24 cellular contexts compared by ENCODE assay signal in the genomic region with DNA sequence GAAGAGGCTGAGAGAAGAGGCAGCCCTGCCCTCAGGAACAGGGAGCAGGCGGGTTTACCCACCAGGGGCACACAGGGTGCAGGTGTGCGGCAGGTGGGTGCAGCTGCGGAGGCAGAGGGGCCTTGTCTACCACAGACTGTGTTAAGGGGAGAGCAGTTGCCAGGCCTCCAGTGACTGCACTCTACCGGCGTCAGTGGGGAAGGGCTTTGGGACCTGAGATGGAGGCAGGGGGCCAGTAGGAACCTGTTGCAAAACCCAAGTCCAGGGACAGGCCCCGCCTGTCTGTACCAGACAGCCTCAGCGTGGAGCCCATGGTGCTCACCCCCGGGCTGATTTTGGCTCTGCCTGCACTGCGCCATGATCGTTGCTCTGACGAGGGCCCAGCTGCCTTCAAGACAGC.
"Had no signal": no experiment of that assay in that cellular context is flagged by ENCODE, and none has a peak within 500 bp of the region (broad histone marks: within the 10 kb centered on the region; RNA-seq: fewer than 3 reads in every experiment).

No MANE protein-coding gene starts in this region.

- H3K27ac ChIP-seq: left ventricle myocardium inferior, neural progenitor cell, ovary, right atrium auricular region, right lobe of liver, tibial nerve, vagina had no signal

- H3K9me3 ChIP-seq: left ventricle myocardium inferior, ovary, right atrium auricular region, right lobe of liver, tibial nerve, vagina had no signal

- ATAC-seq: natural killer cell; right lobe of liver; stimulated activated naive CD8-positive, alpha-beta T cell treated with anti-CD3 and anti-CD28 coated beads, Interleukin-15, amount 100 ng/mL, for 72 hours had no signal

- H3K36me3 ChIP-seq: left ventricle myocardium inferior, neural progenitor cell, ovary, right atrium auricular region, right lobe of liver, vagina had no signal

- H3K4me1 ChIP-seq: left ventricle myocardium inferior, right atrium auricular region, right lobe of liver, tibial nerve, vagina had no signal

- H3K27me3 ChIP-seq: neural progenitor cell, ovary, right atrium auricular region, right lobe of liver, tibial nerve, vagina had no signal

- H3K4me3 ChIP-seq: left ventricle myocardium inferior, lung, neural progenitor cell, ovary, right atrium auricular region, right lobe of liver, smooth muscle cell, tibial nerve, vagina had no signal

- DNase-seq: hypothalamus; immature natural killer cell; kidney; left ventricle myocardium inferior; mesendoderm; naive B cell; natural killer cell; nephron progenitor cell; ovary; right lobe of liver; stimulated activated CD4-positive, alpha-beta T cell treated with anti-CD3 and anti-CD28 coated beads, Interleukin-12 subunit alpha, Interleukin-12 subunit beta, amount 100 ng/mL, for 4 hours; stimulated activated CD4-positive, alpha-beta T cell treated with anti-CD3 and anti-CD28 coated beads, Interleukin-15, amount 100 ng/mL, for 24 hours; stimulated activated CD4-positive, alpha-beta T cell treated with anti-CD3 and anti-CD28 coated beads, Interleukin-2, amount 100 ng/mL, for 24 hours; stimulated activated CD4-positive, alpha-beta T cell treated with anti-CD3 and anti-CD28 coated beads, Interleukin-4, amount 100 ng/mL, for 1 hour; stimulated activated naive CD4-positive, alpha-beta T cell; stimulated activated naive CD8-positive, alpha-beta T cell treated with anti-CD3 and anti-CD28 coated beads, Interleukin-15, amount 100 ng/mL, for 72 hours; substantia nigra had no signal

- FAIRE-seq: islet of Langerhans, kidney had no signal

- H2AFZ ChIP-seq: neural progenitor cell had no signal

- H3K4me2 ChIP-seq: neural progenitor cell, smooth muscle cell had no signal

- H3K9ac ChIP-seq: neural progenitor cell had no signal
